Comparison of ENCODE assay signal across 1 cellular context in genomic region chr19:1085676-1086442, GRCh38.
TF ChIP-seq lines count a peak whose summit lies in the region.

No MANE protein-coding gene starts in this region.

TF ChIP-seq in H1, 55 proteins besides CTCF, POLR2A, EP300 and RAD21:
- TF ChIP-seq POLR2AphosphoS5 (IDR thresholded peaks at IDR 0.05; ENCODE audit: low read depth, low read length) (0 out of 2 replicates have a peak, but pooled peaks have one; percentile 43), NRF1 (IDR thresholded peaks at IDR 0.05; ENCODE audit: low read depth, low read length) (no peak), KDM4A (IDR thresholded peaks at IDR 0.05; ENCODE audit: low read depth, low read length, severe bottlenecking) (no peak)
